ENCODE assay signal across 1 cellular context in genomic region chr2:10923007-10923372, GRCh38.
TF ChIP-seq lines count a peak whose summit lies in the region.

No MANE protein-coding gene starts in this region.

TF ChIP-seq in IMR-90, 13 proteins besides CTCF, POLR2A, EP300 and RAD21 (continued from another document):
- no peak for TF ChIP-seq MXI1 (IDR thresholded peaks at IDR 0.05; ENCODE audit: borderline replicate concordance, low read depth, low read length)
- no peak for TF ChIP-seq RCOR1 (IDR thresholded peaks at IDR 0.05; ENCODE audit: insufficient replicate concordance, low read length)
- TF ChIP-seq NFE2L2 (IDR thresholded peaks at IDR 0.05; ENCODE audit: low read depth, low read length) = no peak
- no peak for TF ChIP-seq BHLHE40 (IDR thresholded peaks at IDR 0.05; ENCODE audit: low read depth, low read length)
- TF ChIP-seq, protein P1, sequence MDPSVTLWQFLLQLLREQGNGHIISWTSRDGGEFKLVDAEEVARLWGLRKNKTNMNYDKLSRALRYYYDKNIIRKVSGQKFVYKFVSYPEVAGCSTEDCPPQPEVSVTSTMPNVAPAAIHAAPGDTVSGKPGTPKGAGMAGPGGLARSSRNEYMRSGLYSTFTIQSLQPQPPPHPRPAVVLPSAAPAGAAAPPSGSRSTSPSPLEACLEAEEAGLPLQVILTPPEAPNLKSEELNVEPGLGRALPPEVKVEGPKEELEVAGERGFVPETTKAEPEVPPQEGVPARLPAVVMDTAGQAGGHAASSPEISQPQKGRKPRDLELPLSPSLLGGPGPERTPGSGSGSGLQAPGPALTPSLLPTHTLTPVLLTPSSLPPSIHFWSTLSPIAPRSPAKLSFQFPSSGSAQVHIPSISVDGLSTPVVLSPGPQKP (IDR thresholded peaks at IDR 0.05; ENCODE audit: borderline replicate concordance, low read depth, low read length) = no peak
- TF ChIP-seq RFX5 (IDR thresholded peaks at IDR 0.05; ENCODE audit: low read depth, low read length) = no peak
- TF ChIP-seq FOS (IDR thresholded peaks at IDR 0.05; ENCODE audit: low read depth, low read length) = no peak
- no peak for TF ChIP-seq MAFK (IDR thresholded peaks at IDR 0.05; ENCODE audit: low read depth, low read length)
- TF ChIP-seq CEBPB (IDR thresholded peaks at IDR 0.05; ENCODE audit: low read depth, low read length) = no peak
- TF ChIP-seq SMC3 (IDR thresholded peaks at IDR 0.05; ENCODE audit: low read depth, low read length) = no peak
TF ChIP-seq in IMR-90: peak in this region for 0.
